ENCODE assay signal across 8 cellular contexts in genomic region chr19:13022859-13023636, GRCh38. TPM values are rescaled to one million over a fixed set of nuclear protein-coding genes. Genes with fewer than 3 reads are reported as not detected.
A peak's percentile ranks its signal among the peaks of the same experiment; 100 is the strongest.
DNase-seq lines count a peak whose midpoint lies in the region; ATAC-seq and TF ChIP-seq lines count a peak whose summit lies in the region.

No MANE protein-coding gene starts in this region.

- H4K8ac ChIP-seq in mesenchymal stem cell (ENCODE audit: low read length), result no peak overlapping the region

- no peak overlapping the region for H3K4ac ChIP-seq in mesenchymal stem cell (ENCODE audit: low read depth in 1 of 2, low read length in 2 of 2)

- ATAC-seq in effector memory CD8-positive, alpha-beta T cell (replicated peaks), result no peak
- ATAC-seq in upper lobe of right lung, result peak; percentile 70

- H2BK120ac ChIP-seq in mesenchymal stem cell (ENCODE audit: low read depth, low read length), result no peak overlapping the region

- H3K27ac ChIP-seq in SJSA1, result peak overlapping the region; percentile 48
- H3K27ac ChIP-seq in mesenchymal stem cell (ENCODE audit: low read length, poor library complexity, severe bottlenecking), result no peak overlapping the region
- H3K27ac ChIP-seq in upper lobe of right lung, result peak overlapping the region; percentile 91

- H3K23ac ChIP-seq in mesenchymal stem cell (ENCODE audit: low read length in 2 of 2), result no peak overlapping the region

- H2BK5ac ChIP-seq in mesenchymal stem cell (ENCODE audit: low read depth, low read length, poor library complexity, severe bottlenecking), result no peak overlapping the region

- peak overlapping the region in 1 of 2 experiments; percentile 12 for H3K18ac ChIP-seq in mesenchymal stem cell (ENCODE audit: low read depth in 1 of 2, low read length in 2 of 2)

- H2AFZ ChIP-seq in mesenchymal stem cell (ENCODE audit: low read depth, low read length), result no peak overlapping the region

- H3K4me3 Mint-ChIP-seq in effector memory CD8-positive, alpha-beta T cell, result peak overlapping the region; percentile 71 to 73

- no peaks in the 10 kb centered on the region for H3K79me1 ChIP-seq in mesenchymal stem cell (replicated peaks; ENCODE audit: low read length, poor library complexity, severe bottlenecking)

- no peak overlapping the region for H4K91ac ChIP-seq in mesenchymal stem cell (ENCODE audit: low read length)

- H3K14ac ChIP-seq in mesenchymal stem cell (ENCODE audit: low read length in 2 of 2), result no peak overlapping the region

- H3K9me3 Mint-ChIP-seq in effector memory CD8-positive, alpha-beta T cell, result no peaks in the 10 kb centered on the region

- H3K4me3 ChIP-seq in SJSA1 (peak overlapping the region; percentile 42), mesenchymal stem cell (ENCODE audit: insufficient read depth in 1 of 2, low read depth in 1 of 2, low read length in 2 of 2) (peak overlapping the region in 1 of 2 experiments; percentile 75), upper lobe of right lung (peak overlapping the region; percentile 53)

- H3K27me3 Mint-ChIP-seq in effector memory CD8-positive, alpha-beta T cell, result peaks cover 32 to 79% of the 10 kb centered on the region in 2 donors

- H3K36me3 ChIP-seq in SJSA1 (peaks cover 7% of the 10 kb centered on the region; the same call in 1 of the 2 replicates), mesenchymal stem cell (ENCODE audit: control insufficient read depth in 1 of 2, insufficient read depth in 2 of 2, low read depth in 1 of 2, low read length in 2 of 2) (peaks cover 0 to 22% of the 10 kb centered on the region in 2 experiments), upper lobe of right lung (no peaks in the 10 kb centered on the region)

- peaks cover 46% of the 10 kb centered on the region for H3K4me1 ChIP-seq in SJSA1 (replicated peaks)
- peaks cover 20% of the 10 kb centered on the region for H3K4me1 ChIP-seq in mesenchymal stem cell (ENCODE audit: control insufficient read depth, insufficient read depth, low read depth, low read length)
- peaks cover 63% of the 10 kb centered on the region for H3K4me1 ChIP-seq in upper lobe of right lung

- H3K27ac Mint-ChIP-seq in effector memory CD8-positive, alpha-beta T cell, result peak overlapping the region in 1 of 2 donors; percentile 58

- peaks cover 12 to 17% of the 10 kb centered on the region in 2 donors for H3K4me1 Mint-ChIP-seq in effector memory CD8-positive, alpha-beta T cell (ENCODE audit: low read depth in 2 of 2)

- no peak overlapping the region for H2AK5ac ChIP-seq in mesenchymal stem cell (ENCODE audit: low read length, severe bottlenecking)

- H3K9me3 ChIP-seq in SJSA1 (replicated peaks) (no peaks in the 10 kb centered on the region), mesenchymal stem cell (ENCODE audit: control insufficient read depth, low read length) (no peaks in the 10 kb centered on the region), upper lobe of right lung (no peaks in the 10 kb centered on the region)

- no peaks in the 10 kb centered on the region for H3K27me3 ChIP-seq in SJSA1 (replicated peaks)
- peaks cover 0 to 79% of the 10 kb centered on the region in 2 experiments for H3K27me3 ChIP-seq in mesenchymal stem cell (ENCODE audit: control insufficient read depth in 1 of 2, insufficient read depth in 1 of 2, low read length in 2 of 2)
- no peaks in the 10 kb centered on the region for H3K27me3 ChIP-seq in upper lobe of right lung

- TF ChIP-seq CTCF in upper lobe of right lung (IDR thresholded peaks at IDR 0.05), result no peak

- H2BK15ac ChIP-seq in mesenchymal stem cell (ENCODE audit: low read depth, poor library complexity, severe bottlenecking), result no peak overlapping the region

- DNase-seq in D341Med (ENCODE audit: low spot score) (peak; percentile 75), HT1080 (ENCODE audit: low read depth) (peak; percentile 82), SJSA1 (ENCODE audit: low read depth in 1 of 2, low spot score in 2 of 2) (peak; percentile 90 to 97), mesenchymal stem cell (peak; percentile 45), upper lobe of right lung (peak; percentile 86), SHP77 (lab: John Stamatoyannopoulos, UW) (no peak)
- DNase-seq in effector memory CD8-positive, alpha-beta T cell, result no peak
- no peak for DNase-seq in stimulated activated CD4-positive, alpha-beta T cell treated with anti-CD3 and anti-CD28 coated beads, Interleukin-1b, Interleukin-23, amount 100 ng/mL, for 48 hours

- 7% methylated on average over 27 of the region's 30 CpGs for WGBS in mesenchymal stem cell

- H3K4me2 ChIP-seq in mesenchymal stem cell (ENCODE audit: low read length, poor library complexity, severe bottlenecking), result peak overlapping the region; percentile 83

- intact Hi-C loops in upper lobe of right lung (cut with DNase I), result loop anchor here (10.0 kb wide), 1 partner anchor 72 kb away; no protein-coding TSS in a partner anchor

- no peak overlapping the region for H2BK12ac ChIP-seq in mesenchymal stem cell (ENCODE audit: low read length in 2 of 2)

- peak overlapping the region; percentile 99 for H3K9ac ChIP-seq in mesenchymal stem cell (ENCODE audit: low read length)

- no peaks in the 10 kb centered on the region for H3K36me3 Mint-ChIP-seq in effector memory CD8-positive, alpha-beta T cell (ENCODE audit: insufficient read depth)

RNA-seq across cellular contexts. Expression of gene NFIX, which starts 27.8 kb away (rescaled TPM):
- total RNA-seq in HT1080 (2014; rRNA removed; shearing (Covaris generic)), result 12.4 and 21.7 TPM in 2 replicates
- polyA plus RNA-seq in HT1080 (2015; cell fraction: cytosol; rRNA removed), result 38.9 and 51.6 TPM in 2 replicates
- 30.6 and 34.0 TPM in 2 replicates for polyA plus RNA-seq in HT1080 (2015; cell fraction: nucleus; rRNA removed)
- total RNA-seq in SJSA1 (2014; rRNA removed; shearing (Covaris generic)), result 9.4 and 10.9 TPM in 2 replicates
- 4.6 TPM for polyA plus RNA-seq in mesenchymal stem cell (2013, experiment 1 of 2)
- polyA plus RNA-seq in mesenchymal stem cell (2013, experiment 2 of 2), result 4.6 TPM
- 168 TPM for total RNA-seq in upper lobe of right lung

RNA-seq across cellular contexts. Expression of gene DAND5, which starts 53.7 kb away (rescaled TPM):
- 0.17 and 0.31 TPM in 2 replicates for total RNA-seq in HT1080 (2014; rRNA removed; shearing (Covaris generic))
- polyA plus RNA-seq in HT1080 (2015; cell fraction: cytosol; rRNA removed), result 0.07 and 0.08 TPM in 2 replicates
- 0.62 and 0.71 TPM in 2 replicates for polyA plus RNA-seq in HT1080 (2015; cell fraction: nucleus; rRNA removed)
- 0.41 TPM in 1 of 2 replicates, not detected in the other for total RNA-seq in SJSA1 (2014; rRNA removed; shearing (Covaris generic))
- 0.01 TPM for polyA plus RNA-seq in mesenchymal stem cell (2013, experiment 1 of 2)
- polyA plus RNA-seq in mesenchymal stem cell (2013, experiment 2 of 2), result not detected
- total RNA-seq in upper lobe of right lung, result not detected

Comparison
In these comparisons a context has a peak if more than half of its experiments do, and no peak if none do; other contexts are left out.
1. DNase-seq: peak in D341Med (single experiment), HT1080 (single experiment), SJSA1 (2 of 2), mesenchymal stem cell (single experiment) and upper lobe of right lung (single experiment); none in effector memory CD8-positive, alpha-beta T cell (0 of 3), SHP77 (0 of 2) and stimulated activated CD4-positive, alpha-beta T cell treated with anti-CD3 and anti-CD28 coated beads, Interleukin-1b, Interleukin-23, amount 100 ng/mL, for 48 hours (single experiment).